ENCODE assay signal across 12 cellular contexts in the genomic region with DNA sequence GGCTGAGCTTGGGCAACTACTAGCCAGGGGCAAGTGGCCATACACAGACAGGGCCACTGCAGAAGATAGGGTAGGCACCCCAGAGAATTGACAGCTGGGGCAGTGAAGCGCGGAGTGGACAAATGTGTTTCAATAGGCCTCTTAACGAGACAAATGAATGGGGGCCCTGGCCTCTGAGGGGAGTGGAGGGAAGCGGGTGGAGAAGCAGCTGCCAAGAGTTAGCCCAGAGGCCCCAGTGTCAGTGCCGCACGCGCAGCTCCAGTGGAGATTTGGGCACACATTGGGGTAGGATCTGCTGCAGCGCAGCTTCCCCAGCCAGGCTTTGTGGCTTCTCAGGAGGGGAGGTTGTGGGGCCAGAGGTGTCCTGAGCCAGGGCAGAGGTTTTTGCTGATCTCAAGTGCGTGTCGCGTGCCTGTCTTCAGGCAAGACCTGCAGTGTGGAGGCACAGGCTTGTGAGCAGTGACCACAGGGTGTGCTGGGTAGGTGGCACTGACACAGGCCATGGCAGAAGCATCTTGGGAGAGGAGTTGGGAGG. TPM values are rescaled to one million over a fixed set of nuclear protein-coding genes. Genes with fewer than 3 reads are reported as not detected.
DNase-seq lines count a peak whose midpoint lies in the region; ATAC-seq and TF ChIP-seq lines count a peak whose summit lies in the region.
"Had no signal": no experiment of that assay in that cellular context is flagged by ENCODE, and none has a peak within 500 bp of the region (broad histone marks: within the 10 kb centered on the region; RNA-seq: fewer than 3 reads in every experiment).

No MANE protein-coding gene starts in this region.

- H3K4me3 Mint-ChIP-seq in naive thymus-derived CD4-positive, alpha-beta T cell: peak overlapping the region in 2 of 10 donors; percentile 26 to 51
- H3K4me3 Mint-ChIP-seq: activated CD4-positive, alpha-beta T cell treated with anti-CD3 and anti-CD28 coated beads, Interleukin-2, amount 10 ng/mL, durations not matched to agents 24 days and 14 days; central memory CD8-positive, alpha-beta T cell; T-cell had no signal

- no peak overlapping the region for H3K27ac Mint-ChIP-seq in naive thymus-derived CD4-positive, alpha-beta T cell
- H3K27ac Mint-ChIP-seq: activated CD4-positive, alpha-beta T cell treated with anti-CD3 and anti-CD28 coated beads, Interleukin-2, amount 10 ng/mL, durations not matched to agents 24 days and 14 days; T-cell had no signal

- WGBS in SK-N-SH (ENCODE audit: low lambda C conversion rate): 86% methylated on average over 8 of the region's 11 CpGs

- no peaks in the 10 kb centered on the region for H4K20me1 ChIP-seq in SK-N-SH (ENCODE audit: insufficient read depth)

- no peak overlapping the region for H2AFZ ChIP-seq in SK-N-SH (ENCODE audit: low read depth)

- H3K27ac ChIP-seq in substantia nigra (ENCODE audit: low read depth, low read length, poor library complexity, severe bottlenecking): peak overlapping the region; percentile 97
- H3K27ac ChIP-seq in SK-N-SH (ENCODE audit: low read depth in 2 of 2, low read length in 1 of 2): no peak overlapping the region
- H3K27ac ChIP-seq in naive thymus-derived CD4-positive, alpha-beta T cell (ENCODE audit: low read depth, low read length): no peak overlapping the region

- H3K4me1 ChIP-seq in SK-N-SH (ENCODE audit: control insufficient read depth in 1 of 2, insufficient read depth in 2 of 2, low read depth in 1 of 2, low read length in 1 of 2): peaks cover 0 to 24% of the 10 kb centered on the region in 2 experiments; a peak in 1 of 4 replicates
- no peaks in the 10 kb centered on the region for H3K4me1 ChIP-seq in naive thymus-derived CD4-positive, alpha-beta T cell (ENCODE audit: control insufficient read depth in 2 of 2, insufficient read depth in 2 of 2, low read length in 2 of 2)

- CTCF ChIA-PET in SK-N-SH (lab: Yijun Ruan, JAX): no interaction called here
- CTCF ChIA-PET in naive thymus-derived CD4-positive, alpha-beta T cell (lab: Charles Lee): no interaction called here

- ATAC-seq in GM18511 (IDR thresholded peaks at IDR 0.05; ENCODE audit: unreplicated experiment): no peak
- no peak for ATAC-seq in naive thymus-derived CD4-positive, alpha-beta T cell
- ATAC-seq: T-cell had no signal

- H3K4me2 ChIP-seq in SK-N-SH: no peak overlapping the region

- peaks cover 0 to 13% (median 3%) of the 10 kb centered on the region in 7 donors for H3K4me1 Mint-ChIP-seq in naive thymus-derived CD4-positive, alpha-beta T cell
- H3K4me1 Mint-ChIP-seq: central memory CD8-positive, alpha-beta T cell had no signal

- H3K9me3 ChIP-seq in SK-N-SH: no peaks in the 10 kb centered on the region
- no peaks in the 10 kb centered on the region for H3K9me3 ChIP-seq in naive thymus-derived CD4-positive, alpha-beta T cell (ENCODE audit: control insufficient read depth in 2 of 3, low read length in 3 of 3)

- H3K9me2 ChIP-seq in SK-N-SH: no peaks in the 10 kb centered on the region

- no peaks in the 10 kb centered on the region for H3K36me3 ChIP-seq in SK-N-SH (replicated peaks in 1 of 2; ENCODE audit: control insufficient read depth in 1 of 2, insufficient read depth in 2 of 2, low read length in 1 of 2)
- H3K36me3 ChIP-seq in naive thymus-derived CD4-positive, alpha-beta T cell (ENCODE audit: control insufficient read depth in 2 of 3, insufficient read depth in 3 of 3, low read length in 3 of 3): no peaks in the 10 kb centered on the region

- no peak for TF ChIP-seq RAD21 in SK-N-SH (IDR thresholded peaks at IDR 0.05; ENCODE audit: low read length)

- intact Hi-C loops in naive thymus-derived CD4-positive, alpha-beta T cell (cut with micrococcal nuclease): no loop called here

- no peaks in the 10 kb centered on the region for H3K36me3 Mint-ChIP-seq in naive thymus-derived CD4-positive, alpha-beta T cell
- H3K36me3 Mint-ChIP-seq: T-cell had no signal

- no peak for TF ChIP-seq CTCF in SK-N-SH (IDR thresholded peaks at IDR 0.05)

- H3F3A ChIP-seq in SK-N-SH (replicated peaks; ENCODE audit: insufficient read depth): no peaks in the 10 kb centered on the region

- POLR2A ChIA-PET in SK-N-SH (lab: Yijun Ruan, JAX): interaction anchor here (1.4 kb wide), 1 partner anchor 11 kb away, joined by 3 read pairs; no protein-coding TSS in a partner anchor
- POLR2A ChIA-PET in naive thymus-derived CD4-positive, alpha-beta T cell (lab: Charles Lee): no interaction called here

- no peak overlapping the region for H3K4me3 ChIP-seq in SK-N-SH (ENCODE audit: low read depth in 2 of 2, low read length in 1 of 2)
- H3K4me3 ChIP-seq in naive thymus-derived CD4-positive, alpha-beta T cell (ENCODE audit: low read length): no peak overlapping the region

- no peaks in the 10 kb centered on the region for H3K9me3 Mint-ChIP-seq in naive thymus-derived CD4-positive, alpha-beta T cell
- H3K9me3 Mint-ChIP-seq: activated CD4-positive, alpha-beta T cell treated with anti-CD3 and anti-CD28 coated beads, Interleukin-2, amount 10 ng/mL, durations not matched to agents 24 days and 14 days; central memory CD8-positive, alpha-beta T cell; T-cell had no signal

- H3K27me3 Mint-ChIP-seq in naive thymus-derived CD4-positive, alpha-beta T cell: peaks cover 4 to 35% (median 13%) of the 10 kb centered on the region in 5 donors

- no peak for TF ChIP-seq EP300 in SK-N-SH (IDR thresholded peaks at IDR 0.05; ENCODE audit: borderline replicate concordance in 1 of 2, low read depth in 1 of 2, low read length in 1 of 2)

- H3K79me2 ChIP-seq in SK-N-SH (ENCODE audit: insufficient read depth): peaks cover 7% of the 10 kb centered on the region; the same call in 1 of the 2 replicates

- DNase-seq in NCI-H187 treated with DMSO at 0.1 percent for 48 hours (lab: John Stamatoyannopoulos, UW): peak; percentile 22
- DNase-seq in anterior cingulate cortex (lab: John Stamatoyannopoulos, UW): peak in 32 of 58 donors; percentile 9 to 75 (median 48)
- DNase-seq in medulla oblongata (ENCODE audit: extremely low spot score): peak; percentile 75
- DNase-seq in substantia nigra (lab: John Stamatoyannopoulos, UW): peak in 38 of 49 donors; percentile 14 to 72 (median 47)
- DNase-seq in activated gamma-delta T cell (lab: John Stamatoyannopoulos, UW): no peak
- DNase-seq in SK-N-SH: no peak
- no peak for DNase-seq in naive thymus-derived CD4-positive, alpha-beta T cell
- DNase-seq: activated CD4-positive, alpha-beta T cell treated with anti-CD3 and anti-CD28 coated beads, Interleukin-2, amount 10 ng/mL, durations not matched to agents 24 days and 14 days; activated gamma-delta T cell treated with Interleukin-2 at 50 U/mL for 16 hours; T-cell had no signal

- no peaks in the 10 kb centered on the region for H3K27me3 ChIP-seq in SK-N-SH (ENCODE audit: insufficient read depth)
- H3K27me3 ChIP-seq in naive thymus-derived CD4-positive, alpha-beta T cell (ENCODE audit: control insufficient read depth in 2 of 2, insufficient read depth in 2 of 2, low read length in 2 of 2): no peaks in the 10 kb centered on the region

- no peak overlapping the region for H3K9ac ChIP-seq in SK-N-SH

TF ChIP-seq in SK-N-SH, 30 proteins besides CTCF, POLR2A, EP300 and RAD21 (continues in another document):
- TF ChIP-seq NRF1 (IDR thresholded peaks at IDR 0.05; ENCODE audit: low read depth, low read length): no peak
- no peak for TF ChIP-seq JUND (IDR thresholded peaks at IDR 0.05)
- TF ChIP-seq MXI1 (IDR thresholded peaks at IDR 0.05; ENCODE audit: low read depth, low read length): no peak
- no peak for TF ChIP-seq FOXM1 (IDR thresholded peaks at IDR 0.05; ENCODE audit: low read depth)
- TF ChIP-seq, protein P1, sequence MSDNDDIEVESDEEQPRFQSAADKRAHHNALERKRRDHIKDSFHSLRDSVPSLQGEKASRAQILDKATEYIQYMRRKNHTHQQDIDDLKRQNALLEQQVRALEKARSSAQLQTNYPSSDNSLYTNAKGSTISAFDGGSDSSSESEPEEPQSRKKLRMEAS (IDR thresholded peaks at IDR 0.05; ENCODE audit: low read depth): no peak
- TF ChIP-seq, protein P2, sequence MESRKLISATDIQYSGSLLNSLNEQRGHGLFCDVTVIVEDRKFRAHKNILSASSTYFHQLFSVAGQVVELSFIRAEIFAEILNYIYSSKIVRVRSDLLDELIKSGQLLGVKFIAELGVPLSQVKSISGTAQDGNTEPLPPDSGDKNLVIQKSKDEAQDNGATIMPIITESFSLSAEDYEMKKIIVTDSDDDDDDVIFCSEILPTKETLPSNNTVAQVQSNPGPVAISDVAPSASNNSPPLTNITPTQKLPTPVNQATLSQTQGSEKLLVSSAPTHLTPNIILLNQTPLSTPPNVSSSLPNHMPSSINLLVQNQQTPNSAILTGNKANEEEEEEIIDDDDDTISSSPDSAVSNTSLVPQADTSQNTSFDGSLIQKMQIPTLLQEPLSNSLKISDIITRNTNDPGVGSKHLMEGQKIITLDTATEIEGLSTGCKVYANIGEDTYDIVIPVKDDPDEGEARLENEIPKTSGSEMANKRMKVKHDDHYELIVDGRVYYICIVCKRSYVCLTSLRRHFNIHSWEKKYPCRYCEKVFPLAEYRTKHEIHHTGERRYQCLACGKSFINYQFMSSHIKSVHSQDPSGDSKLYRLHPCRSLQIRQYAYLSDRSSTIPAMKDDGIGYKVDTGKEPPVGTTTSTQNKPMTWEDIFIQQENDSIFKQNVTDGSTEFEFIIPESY (IDR thresholded peaks at IDR 0.05; ENCODE audit: borderline replicate concordance, low read depth): no peak
- TF ChIP-seq TAF1 (IDR thresholded peaks at IDR 0.05; ENCODE audit: borderline replicate concordance, low read depth, low read length): no peak
- TF ChIP-seq, protein P3, sequence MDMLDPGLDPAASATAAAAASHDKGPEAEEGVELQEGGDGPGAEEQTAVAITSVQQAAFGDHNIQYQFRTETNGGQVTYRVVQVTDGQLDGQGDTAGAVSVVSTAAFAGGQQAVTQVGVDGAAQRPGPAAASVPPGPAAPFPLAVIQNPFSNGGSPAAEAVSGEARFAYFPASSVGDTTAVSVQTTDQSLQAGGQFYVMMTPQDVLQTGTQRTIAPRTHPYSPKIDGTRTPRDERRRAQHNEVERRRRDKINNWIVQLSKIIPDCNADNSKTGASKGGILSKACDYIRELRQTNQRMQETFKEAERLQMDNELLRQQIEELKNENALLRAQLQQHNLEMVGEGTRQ (IDR thresholded peaks at IDR 0.05; ENCODE audit: borderline replicate concordance, low read depth, low read length): no peak
- TF ChIP-seq, protein P4, sequence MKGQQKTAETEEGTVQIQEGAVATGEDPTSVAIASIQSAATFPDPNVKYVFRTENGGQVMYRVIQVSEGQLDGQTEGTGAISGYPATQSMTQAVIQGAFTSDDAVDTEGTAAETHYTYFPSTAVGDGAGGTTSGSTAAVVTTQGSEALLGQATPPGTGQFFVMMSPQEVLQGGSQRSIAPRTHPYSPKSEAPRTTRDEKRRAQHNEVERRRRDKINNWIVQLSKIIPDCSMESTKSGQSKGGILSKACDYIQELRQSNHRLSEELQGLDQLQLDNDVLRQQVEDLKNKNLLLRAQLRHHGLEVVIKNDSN (IDR thresholded peaks at IDR 0.05; ENCODE audit: borderline replicate concordance, low read depth): no peak

RNA-seq across cellular contexts. Expression of a gene that starts 16.9 kb away (rescaled TPM):
- polyA plus RNA-seq in SK-N-SH (2012; rRNA removed): 67.6 and 72.7 TPM in 2 replicates
- 36.8 and 50.6 TPM in 2 replicates for polyA plus RNA-seq in SK-N-SH (2012; cell fraction: cytosol; rRNA removed)
- polyA plus RNA-seq in SK-N-SH (2012; cell fraction: nucleus; rRNA removed): 97.5 and 115 TPM in 2 replicates
- total RNA-seq in naive thymus-derived CD4-positive, alpha-beta T cell: 1 to 10 TPM in 2 of 5 experiments, under 1 TPM in 1, not detected in 2; 0.49 to 2.3 (median 1.8) TPM
- not detected for polyA plus RNA-seq in naive thymus-derived CD4-positive, alpha-beta T cell

Comparison
In these comparisons a context has a peak if more than half of its experiments do, and no peak if none do; other contexts are left out.
1. DNase-seq: peak in NCI-H187 treated with DMSO at 0.1 percent for 48 hours (single experiment), anterior cingulate cortex (32 of 58), medulla oblongata (single experiment) and substantia nigra (38 of 49); none in activated gamma-delta T cell (single experiment), SK-N-SH (single experiment) and naive thymus-derived CD4-positive, alpha-beta T cell (0 of 9).
2. RNA of a gene that starts 16.9 kb away (polyA plus RNA-seq): 36.8 to 115 TPM in SK-N-SH; not detected in naive thymus-derived CD4-positive, alpha-beta T cell; every median in the first group is over 10 times any median in the second.